ENCODE assay signal across 8 cellular contexts in the genomic region with DNA sequence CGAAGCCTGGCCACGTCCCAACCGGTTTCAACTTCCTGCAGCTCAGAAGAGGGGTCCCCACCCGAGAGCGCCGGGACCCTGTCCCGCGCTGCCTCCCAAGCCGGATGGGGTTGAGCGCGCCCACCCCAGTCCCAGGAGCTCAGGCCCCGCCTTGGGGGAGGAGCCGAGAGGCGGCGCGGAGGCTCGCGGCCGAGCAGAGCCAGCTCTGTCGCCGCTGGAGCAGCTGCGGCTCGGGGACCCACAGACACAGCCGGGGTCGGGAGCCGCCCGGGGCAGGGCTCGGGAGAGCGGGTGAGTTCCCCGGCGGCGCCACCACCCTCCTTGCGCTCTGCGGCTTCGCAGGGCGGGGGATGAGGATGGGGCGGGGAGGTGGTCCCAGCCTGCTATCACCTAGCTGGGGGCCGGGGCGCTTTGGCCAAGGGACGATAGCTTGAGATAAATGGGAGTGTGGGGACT. TPM values are rescaled to one million over a fixed set of nuclear protein-coding genes. Genes with fewer than 3 reads are reported as not detected.
DNase-seq lines count a peak whose midpoint lies in the region; ATAC-seq and TF ChIP-seq lines count a peak whose summit lies in the region.

Gene PPP1R16B, plus strand, starts transcription at position 196 of the 456 bp plus-strand sequence. CDS start 30,229 bp downstream, outside the sequence.

- TF ChIP-seq CTCF in CD14-positive monocyte (IDR thresholded peaks at IDR 0.05) (no peak), KMS-11 (conservative IDR thresholded peaks at IDR 0.05; ENCODE audit: low read depth, low read length) (no peak), chondrocyte (IDR thresholded peaks at IDR 0.05) (no peak), lower lobe of right lung (IDR thresholded peaks at IDR 0.05) (no peak)

- H3K27ac Mint-ChIP-seq in CD14-positive monocyte = peak within 1 kb of the TSS in 6 of 7 donors; percentile 68 to 90 (median 80)
- no peak within 1 kb of the TSS for H3K27ac Mint-ChIP-seq in chondrocyte (ENCODE audit: unreplicated experiment)

- H3K4me2 ChIP-seq in KMS-11 = peak within 1 kb of the TSS; percentile 97

- H3K4me3 ChIP-seq in KMS-11 (IDR thresholded peaks at IDR 0.05; ENCODE audit: insufficient read depth, low read depth, low read length) (no peak within 1 kb of the TSS), lower lobe of right lung (peak within 1 kb of the TSS; percentile 72)

- H3K27me3 ChIP-seq in KMS-11 (ENCODE audit: insufficient read depth, low read depth) = no peaks in the 10 kb centered on the region
- H3K27me3 ChIP-seq in lower lobe of right lung (ENCODE audit: low read depth) = peaks cover 30% of the 10 kb centered on the region

- H3K4me1 ChIP-seq in KMS-11 (ENCODE audit: low read depth, poor library complexity, severe bottlenecking) (peaks cover 4% of the 10 kb centered on the region), lower lobe of right lung (peaks cover 48% of the 10 kb centered on the region)

- H3K4me1 Mint-ChIP-seq in CD14-positive monocyte = peaks cover 47% of the 10 kb centered on the region
- peaks cover 3% of the 10 kb centered on the region for H3K4me1 Mint-ChIP-seq in chondrocyte (ENCODE audit: low read depth)

- no peaks in the 10 kb centered on the region for H3K36me3 ChIP-seq in KMS-11 (ENCODE audit: insufficient read depth)
- H3K36me3 ChIP-seq in lower lobe of right lung = no peaks in the 10 kb centered on the region

- H3K27me3 Mint-ChIP-seq in CD14-positive monocyte (ENCODE audit: low read depth in 3 of 3) (peaks cover 4 to 31% (median 30%) of the 10 kb centered on the region in 3 donors), chondrocyte (ENCODE audit: low read depth) (peaks cover 33% of the 10 kb centered on the region)

- no peaks in the 10 kb centered on the region for H3K9me3 ChIP-seq in lower lobe of right lung

- H3K36me3 Mint-ChIP-seq in CD14-positive monocyte (peaks cover 0 to 2% of the 10 kb centered on the region in 2 donors), chondrocyte (ENCODE audit: low read depth) (no peaks in the 10 kb centered on the region)

- no peaks in the 10 kb centered on the region for H3K79me2 ChIP-seq in KMS-11 (ENCODE audit: insufficient read depth, low read depth)

- ATAC-seq in GM21367 (IDR thresholded peaks at IDR 0.05; ENCODE audit: unreplicated experiment) = peak; percentile 47
- peak; percentile 81 to 83 for ATAC-seq in lower lobe of right lung

- H3K9me3 Mint-ChIP-seq in CD14-positive monocyte (peaks cover 0 to 2% (median 0%) of the 10 kb centered on the region in 7 donors), chondrocyte (ENCODE audit: low read depth) (no peaks in the 10 kb centered on the region)

- H4K20me1 ChIP-seq in KMS-11 (ENCODE audit: insufficient read depth) = no peaks in the 10 kb centered on the region

- H3K9ac ChIP-seq in KMS-11 = peak within 1 kb of the TSS; percentile 41; the same call in 1 of the 2 replicates

- H3K4me3 Mint-ChIP-seq in CD14-positive monocyte (peak within 1 kb of the TSS; percentile 90 to 93), chondrocyte (ENCODE audit: unreplicated experiment) (peak within 1 kb of the TSS; percentile 67)

- DNase-seq in CD14-positive monocyte (ENCODE audit: low spot score) (no peak), chondrocyte (ENCODE audit: low spot score) (no peak), lower lobe of right lung (peak; percentile 59), GOT3 (lab: John Stamatoyannopoulos, UW) (no peak)
- peak; percentile 58 for DNase-seq in activated CD4-positive, alpha-beta T cell treated with anti-CD3 and anti-CD28 coated beads for 1 hour
- DNase-seq in stimulated activated CD4-positive, alpha-beta T cell treated with anti-CD3 and anti-CD28 coated beads, Interleukin-4, amount 100 ng/mL, for 4 hours = peak; percentile 73 to 79

- intact Hi-C loops in CD14-positive monocyte (cut with micrococcal nuclease) (loop anchor here in 1 of 2 donors (10.0 kb wide), 1 partner anchor 89 kb away; no protein-coding TSS in a partner anchor), lower lobe of right lung (cut with DNase I) (no loop called here)

- H2AFZ ChIP-seq in KMS-11 (ENCODE audit: low read depth) = peak within 1 kb of the TSS; percentile 99

- H3K27ac ChIP-seq in KMS-11 = no peak within 1 kb of the TSS
- H3K27ac ChIP-seq in lower lobe of right lung = peak within 1 kb of the TSS; percentile 79

RNA-seq across cellular contexts. Expression of gene PPP1R16B, which starts in this region (rescaled TPM):
- 1 to 10 TPM; 1.1 to 1.4 TPM for polyA plus RNA-seq in CD14-positive monocyte
- total RNA-seq in chondrocyte (not detected in 3 replicates), lower lobe of right lung (13.0 TPM)

Comparison
In these comparisons a context has a peak if more than half of its experiments do, and no peak if none do; other contexts are left out.
1. RNA of gene PPP1R16B (total RNA-seq): 13.0 TPM in lower lobe of right lung (single experiment); not detected in chondrocyte; every median in the first group is over 10 times any median in the second.
2. DNase-seq: peak in activated CD4-positive, alpha-beta T cell treated with anti-CD3 and anti-CD28 coated beads for 1 hour (single experiment), lower lobe of right lung (single experiment) and stimulated activated CD4-positive, alpha-beta T cell treated with anti-CD3 and anti-CD28 coated beads, Interleukin-4, amount 100 ng/mL, for 4 hours (2 of 2); none in CD14-positive monocyte (single experiment), chondrocyte (single experiment) and GOT3 (single experiment).